Comparison of ENCODE assay signal across 12 cellular contexts in genomic region chr2:26727641-26728561, GRCh38. TPM values are rescaled to one million over a fixed set of nuclear protein-coding genes. Genes with fewer than 3 reads are reported as not detected.
DNase-seq lines count a peak whose midpoint lies in the region; ATAC-seq and TF ChIP-seq lines count a peak whose summit lies in the region.
"Had no signal": no experiment of that assay in that cellular context is flagged by ENCODE, and none has a peak within 500 bp of the region (broad histone marks: within the 10 kb centered on the region; RNA-seq: fewer than 3 reads in every experiment).

No MANE protein-coding gene starts in this region.

- H2AFZ ChIP-seq in mesenchymal stem cell (ENCODE audit: low read depth, low read length) (no peak overlapping the region), smooth muscle cell (ENCODE audit: low read depth) (no peak overlapping the region)

- H3K27ac ChIP-seq in left ventricle myocardium inferior (replicated peaks) (no peak overlapping the region), mesenchymal stem cell (ENCODE audit: low read length, poor library complexity, severe bottlenecking) (no peak overlapping the region), upper lobe of right lung (no peak overlapping the region), colonic mucosa (no peak overlapping the region), smooth muscle cell (ENCODE audit: low read depth) (no peak overlapping the region)
- H3K27ac ChIP-seq: skin epidermis had no signal

- no peaks in the 10 kb centered on the region for H3K36me3 Mint-ChIP-seq in activated naive CD4-positive, alpha-beta T cell treated with anti-CD3 and anti-CD28 coated beads, Interleukin-2, amount 50 U/mL, for 72 hours
- H3K36me3 Mint-ChIP-seq: stimulated activated effector memory CD8-positive, alpha-beta T cell treated with anti-CD3 and anti-CD28 coated beads, Interleukin-12 subunit alpha, Interleukin-12 subunit beta, amount 100 ng/mL, for 72 hours had no signal

- peaks cover 28% of the 10 kb centered on the region for H3K4me1 ChIP-seq in left ventricle myocardium inferior
- peaks cover 11% of the 10 kb centered on the region for H3K4me1 ChIP-seq in mesenchymal stem cell (ENCODE audit: control insufficient read depth, insufficient read depth, low read depth, low read length)
- peaks cover 17% of the 10 kb centered on the region for H3K4me1 ChIP-seq in upper lobe of right lung
- peaks cover 6% of the 10 kb centered on the region for H3K4me1 ChIP-seq in colonic mucosa
- H3K4me1 ChIP-seq in smooth muscle cell (ENCODE audit: low read depth), result no peaks in the 10 kb centered on the region

- no peak overlapping the region for H2BK120ac ChIP-seq in mesenchymal stem cell (ENCODE audit: low read depth, low read length)

- no peaks in the 10 kb centered on the region for H4K20me1 ChIP-seq in smooth muscle cell (ENCODE audit: low read depth)

- no peak for DNase-seq in left ventricle myocardium inferior
- no peak for DNase-seq in Right ventricle myocardium inferior (ENCODE audit: missing footprints)
- DNase-seq in activated naive CD4-positive, alpha-beta T cell treated with anti-CD3 and anti-CD28 coated beads, Interleukin-2, amount 50 U/mL, for 72 hours (ENCODE audit: low spot score in 2 of 2), result no peak
- no peak for DNase-seq in mesenchymal stem cell
- DNase-seq in upper lobe of right lung, result no peak
- no peak for DNase-seq in colonic mucosa
- DNase-seq in smooth muscle cell (lab: John Stamatoyannopoulos, UW; ENCODE audit: unreplicated experiment), result no peak

- no peak overlapping the region for H2BK12ac ChIP-seq in mesenchymal stem cell (ENCODE audit: low read length in 2 of 2)

- H3K4ac ChIP-seq in mesenchymal stem cell (ENCODE audit: low read depth in 1 of 2, low read length in 2 of 2), result peak overlapping the region in 1 of 2 experiments; percentile 13

- H3K9ac ChIP-seq in mesenchymal stem cell (ENCODE audit: low read length) (no peak overlapping the region), colonic mucosa (ENCODE audit: low read depth in 2 of 2, low read length in 2 of 2) (no peak overlapping the region), smooth muscle cell (ENCODE audit: low read depth) (no peak overlapping the region)

- H3K18ac ChIP-seq in mesenchymal stem cell (ENCODE audit: low read depth in 1 of 2, low read length in 2 of 2), result no peak overlapping the region

- peak overlapping the region; percentile 3 for H3K4me3 ChIP-seq in left ventricle myocardium inferior
- peak overlapping the region in 1 of 2 experiments; percentile 59 for H3K4me3 ChIP-seq in mesenchymal stem cell (ENCODE audit: insufficient read depth in 1 of 2, low read depth in 1 of 2, low read length in 2 of 2)
- no peak overlapping the region for H3K4me3 ChIP-seq in upper lobe of right lung
- no peak overlapping the region for H3K4me3 ChIP-seq in colonic mucosa
- no peak overlapping the region for H3K4me3 ChIP-seq in smooth muscle cell
- H3K4me3 ChIP-seq: mucosa of descending colon, skin epidermis had no signal

- H3K9me3 Mint-ChIP-seq in activated naive CD4-positive, alpha-beta T cell treated with anti-CD3 and anti-CD28 coated beads, Interleukin-2, amount 50 U/mL, for 72 hours, result no peaks in the 10 kb centered on the region
- H3K9me3 Mint-ChIP-seq: stimulated activated effector memory CD8-positive, alpha-beta T cell treated with anti-CD3 and anti-CD28 coated beads, Interleukin-12 subunit alpha, Interleukin-12 subunit beta, amount 100 ng/mL, for 72 hours had no signal

- no peak overlapping the region for H3K4me2 ChIP-seq in mesenchymal stem cell (ENCODE audit: low read length, poor library complexity, severe bottlenecking)
- H3K4me2 ChIP-seq in smooth muscle cell, result no peak overlapping the region

- H3K9me3 ChIP-seq in left ventricle myocardium inferior (replicated peaks) (no peaks in the 10 kb centered on the region), mesenchymal stem cell (ENCODE audit: control insufficient read depth, low read length) (no peaks in the 10 kb centered on the region), upper lobe of right lung (no peaks in the 10 kb centered on the region), colonic mucosa (no peaks in the 10 kb centered on the region), smooth muscle cell (replicated peaks; ENCODE audit: low read depth) (no peaks in the 10 kb centered on the region)
- H3K9me3 ChIP-seq: mucosa of descending colon had no signal

- no peaks in the 10 kb centered on the region for H3K36me3 ChIP-seq in left ventricle myocardium inferior
- H3K36me3 ChIP-seq in mesenchymal stem cell (ENCODE audit: control insufficient read depth in 1 of 2, insufficient read depth in 2 of 2, low read depth in 1 of 2, low read length in 2 of 2), result peaks cover 0 to 3% of the 10 kb centered on the region in 2 experiments
- no peaks in the 10 kb centered on the region for H3K36me3 ChIP-seq in upper lobe of right lung
- H3K36me3 ChIP-seq in colonic mucosa, result no peaks in the 10 kb centered on the region
- no peaks in the 10 kb centered on the region for H3K36me3 ChIP-seq in smooth muscle cell (ENCODE audit: low read depth)

- no peak overlapping the region for H2BK5ac ChIP-seq in mesenchymal stem cell (ENCODE audit: low read depth, low read length, poor library complexity, severe bottlenecking)

- H3K27ac Mint-ChIP-seq in activated naive CD4-positive, alpha-beta T cell treated with anti-CD3 and anti-CD28 coated beads, Interleukin-2, amount 50 U/mL, for 72 hours, result no peak overlapping the region
- H3K27ac Mint-ChIP-seq: stimulated activated effector memory CD8-positive, alpha-beta T cell treated with anti-CD3 and anti-CD28 coated beads, Interleukin-12 subunit alpha, Interleukin-12 subunit beta, amount 100 ng/mL, for 72 hours had no signal

- peak; percentile 47 for TF ChIP-seq CTCF in left ventricle myocardium inferior (IDR thresholded peaks at IDR 0.05; ENCODE audit: borderline replicate concordance)
- peak; percentile 25 for TF ChIP-seq CTCF in upper lobe of right lung (IDR thresholded peaks at IDR 0.05)
- TF ChIP-seq CTCF in colonic mucosa (IDR thresholded peaks at IDR 0.05), result no peak
- TF ChIP-seq CTCF in smooth muscle cell (IDR thresholded peaks at IDR 0.05; ENCODE audit: borderline replicate concordance, insufficient read depth, poor library complexity, severe bottlenecking), result no peak

- H2BK15ac ChIP-seq in mesenchymal stem cell (ENCODE audit: low read depth, poor library complexity, severe bottlenecking), result peak overlapping the region; percentile 9

- H3K23ac ChIP-seq in mesenchymal stem cell (ENCODE audit: low read length in 2 of 2), result peak overlapping the region in 1 of 2 experiments; percentile 63

- no peak overlapping the region for H4K8ac ChIP-seq in mesenchymal stem cell (ENCODE audit: low read length)

- H3F3A ChIP-seq in smooth muscle cell (ENCODE audit: low read depth), result no peaks in the 10 kb centered on the region

- no peak overlapping the region for H2AK5ac ChIP-seq in mesenchymal stem cell (ENCODE audit: low read length, severe bottlenecking)

- WGBS in mesenchymal stem cell, result 95% methylated on average over 100 of the region's 101 CpGs
- 94% methylated on average over 82 of the region's 101 CpGs for WGBS in smooth muscle cell (ENCODE audit: low lambda C conversion rate)

- H3K27me3 ChIP-seq in left ventricle myocardium inferior (ENCODE audit: low read depth) (peaks cover 24% of the 10 kb centered on the region), mesenchymal stem cell (ENCODE audit: control insufficient read depth in 1 of 2, insufficient read depth in 1 of 2, low read length in 2 of 2) (peaks cover 5 to 24% of the 10 kb centered on the region in 2 experiments), upper lobe of right lung (no peaks in the 10 kb centered on the region), colonic mucosa (no peaks in the 10 kb centered on the region), smooth muscle cell (ENCODE audit: low read depth) (no peaks in the 10 kb centered on the region)

- H3K79me1 ChIP-seq in mesenchymal stem cell (replicated peaks; ENCODE audit: low read length, poor library complexity, severe bottlenecking), result no peaks in the 10 kb centered on the region

- H3K79me2 ChIP-seq in smooth muscle cell (ENCODE audit: low read depth), result no peaks in the 10 kb centered on the region

- peak overlapping the region; percentile 39 for H4K91ac ChIP-seq in mesenchymal stem cell (ENCODE audit: low read length)

- no peak for ATAC-seq in Right ventricle myocardium inferior
- peak; percentile 33 to 65 for ATAC-seq in activated naive CD4-positive, alpha-beta T cell treated with anti-CD3 and anti-CD28 coated beads, Interleukin-2, amount 50 U/mL, for 72 hours
- ATAC-seq in upper lobe of right lung, result peak; percentile 24
- ATAC-seq in GM21529 (IDR thresholded peaks at IDR 0.05; ENCODE audit: unreplicated experiment), result no peak
- ATAC-seq: mucosa of descending colon; stimulated activated effector memory CD8-positive, alpha-beta T cell treated with anti-CD3 and anti-CD28 coated beads, Interleukin-12 subunit alpha, Interleukin-12 subunit beta, amount 100 ng/mL, for 72 hours had no signal

- intact Hi-C loops in left ventricle myocardium inferior (cut with micrococcal nuclease) (no loop called here), Right ventricle myocardium inferior (cut with DNase I) (no loop called here), upper lobe of right lung (cut with DNase I) (no loop called here), colonic mucosa (cut with DNase I) (no loop called here)

- H3K14ac ChIP-seq in mesenchymal stem cell (ENCODE audit: low read length in 2 of 2), result no peak overlapping the region

RNA-seq across cellular contexts. Expression of gene KCNK3, which starts 35.4 kb away (rescaled TPM):
- total RNA-seq in left ventricle myocardium inferior, result 3.2 TPM
- total RNA-seq in Right ventricle myocardium inferior, result 4.5 TPM
- not detected for total RNA-seq in activated naive CD4-positive, alpha-beta T cell treated with anti-CD3 and anti-CD28 coated beads, Interleukin-2, amount 50 U/mL, for 72 hours
- polyA plus RNA-seq in mesenchymal stem cell (2013, experiment 1 of 2), result 0.52 TPM
- 0.53 TPM for polyA plus RNA-seq in mesenchymal stem cell (2013, experiment 2 of 2)
- 25.4 TPM for total RNA-seq in upper lobe of right lung
- total RNA-seq in colonic mucosa, result 1 to 10 TPM; 1.2 to 1.5 TPM
- total RNA-seq in smooth muscle cell, result 1.1 and 3.0 TPM in 2 replicates
- 4.9 and 7.5 TPM in 2 replicates for polyA plus RNA-seq in smooth muscle cell
- total RNA-seq: T-helper 2 cell treated with Interferon-gamma antibody and Interleukin-4, amounts not matched to agents 100 ng/mL and 5 ng/mL, for 36 hours had no signal

RNA-seq across cellular contexts. Expression of gene SLC35F6, which starts 36.2 kb away (rescaled TPM):
- total RNA-seq in left ventricle myocardium inferior, result 19.6 TPM
- total RNA-seq in Right ventricle myocardium inferior, result 20.3 TPM
- total RNA-seq in activated naive CD4-positive, alpha-beta T cell treated with anti-CD3 and anti-CD28 coated beads, Interleukin-2, amount 50 U/mL, for 72 hours, result 1 to 10 TPM; 5.1 to 8.6 TPM
- polyA plus RNA-seq in mesenchymal stem cell (2013, experiment 1 of 2), result 62.3 TPM
- polyA plus RNA-seq in mesenchymal stem cell (2013, experiment 2 of 2), result 60.2 TPM
- 42.2 TPM for total RNA-seq in upper lobe of right lung
- total RNA-seq in colonic mucosa, result 10 to 100 TPM; 24.8 to 29.1 TPM
- 15.1 and 19.2 TPM in 2 replicates for total RNA-seq in smooth muscle cell
- 16.9 and 17.9 TPM in 2 replicates for polyA plus RNA-seq in smooth muscle cell

RNA-seq across cellular contexts. Expression of gene CENPA, which starts 58.0 kb away (rescaled TPM):
- total RNA-seq in left ventricle myocardium inferior (2.5 TPM), Right ventricle myocardium inferior (0.65 TPM), upper lobe of right lung (0.78 TPM), colonic mucosa (10 to 100 TPM in 1 of 2 donors, 1 to 10 TPM in 1; 6.5 to 22.7 TPM), smooth muscle cell (0.58 and 4.3 TPM in 2 replicates)
- 10 to 100 TPM; 26.9 to 38.1 TPM for total RNA-seq in activated naive CD4-positive, alpha-beta T cell treated with anti-CD3 and anti-CD28 coated beads, Interleukin-2, amount 50 U/mL, for 72 hours
- polyA plus RNA-seq in mesenchymal stem cell (2013, experiment 1 of 2), result 3.5 TPM
- polyA plus RNA-seq in mesenchymal stem cell (2013, experiment 2 of 2), result 3.1 TPM
- 7.6 and 8.7 TPM in 2 replicates for polyA plus RNA-seq in smooth muscle cell

Comparison
In these comparisons a context has a peak if more than half of its experiments do, and no peak if none do; other contexts are left out.
1. CTCF ChIP-seq: peak in left ventricle myocardium inferior (single experiment) and upper lobe of right lung (single experiment); none in colonic mucosa (single experiment) and smooth muscle cell (single experiment).
2. ATAC-seq: peak in activated naive CD4-positive, alpha-beta T cell treated with anti-CD3 and anti-CD28 coated beads, Interleukin-2, amount 50 U/mL, for 72 hours (2 of 2) and upper lobe of right lung (single experiment); none in Right ventricle myocardium inferior (single experiment) and GM21529 (single experiment).